8 cellular contexts compared by ENCODE assay signal in genomic region chr4:169079942-169080827, GRCh38.
A peak's percentile ranks its signal among the peaks of the same experiment; 100 is the strongest.
DNase-seq lines count a peak whose midpoint lies in the region; ATAC-seq and FAIRE-seq lines count a peak whose summit lies in the region.

No MANE protein-coding gene starts in this region.

- WGBS in small intestine, 3 donors: 18% methylated on average over 19 of the region's 19 CpGs

- no peak for FAIRE-seq in small intestine (lab: Jason Lieb, UNC)

- H3K9me3 ChIP-seq in small intestine (ENCODE audit: control insufficient read depth, low read depth): no peaks in the 10 kb centered on the region

- DNase-seq in EH (ENCODE audit: low read depth) (peak; percentile 64), left ventricle myocardium superior (peak; percentile 69), small intestine (peak; percentile 37), posterior vena cava (ENCODE audit: low spot score) (no peak), NCI-H524 treated with DMSO at 0.1 percent for 48 hours (lab: John Stamatoyannopoulos, UW) (no peak)
- peak; percentile 41 to 42 for DNase-seq in activated T-cell treated with anti-CD3 and anti-CD28 coated beads, Interleukin-2, amount 50 U/mL, for 48 hours

- no peaks in the 10 kb centered on the region for H3K36me3 ChIP-seq in small intestine (ENCODE audit: control insufficient read depth in 2 of 2, insufficient read depth in 2 of 2, low read length in 2 of 2)

- H3K4me1 ChIP-seq in small intestine (ENCODE audit: control insufficient read depth in 2 of 2, insufficient read depth in 1 of 2, low read depth in 1 of 2, low read length in 1 of 2): peaks cover 0 to 5% of the 10 kb centered on the region in 2 donors

- H3K27ac ChIP-seq in small intestine (ENCODE audit: low read depth in 1 of 2, low read length in 1 of 2): peak overlapping the region in 1 of 2 donors; percentile 66

- intact Hi-C loops in left ventricle myocardium superior (cut with micrococcal nuclease) (no loop called here), posterior vena cava (cut with DNase I) (no loop called here)

- no peaks in the 10 kb centered on the region for H3K27me3 ChIP-seq in small intestine (ENCODE audit: control insufficient read depth in 2 of 2, insufficient read depth in 2 of 2, low read length in 2 of 2)

- ATAC-seq in GM19452 (IDR thresholded peaks at IDR 0.05; ENCODE audit: unreplicated experiment) (peak; percentile 89), HG03521 (IDR thresholded peaks at IDR 0.05; ENCODE audit: unreplicated experiment) (peak; percentile 91), left ventricle myocardium superior (peak; percentile 85)

- no peak overlapping the region for H3K4me3 ChIP-seq in small intestine (ENCODE audit: low read depth in 1 of 2, low read length in 2 of 2)

Comparison
In these comparisons a context has a peak if more than half of its experiments do, and no peak if none do; other contexts are left out.
1. DNase-seq: peak in EH (single experiment), activated T-cell treated with anti-CD3 and anti-CD28 coated beads, Interleukin-2, amount 50 U/mL, for 48 hours (2 of 2), left ventricle myocardium superior (single experiment) and small intestine (single experiment); none in posterior vena cava (single experiment) and NCI-H524 treated with DMSO at 0.1 percent for 48 hours (single experiment).
2. Peak in every context shown above with its lines, with median percentiles within 50 percentile points of each other: ATAC-seq.